8 cellular contexts compared by ENCODE assay signal in genomic region chr1:36306902-36307456, GRCh38. TPM values are rescaled to one million over a fixed set of nuclear protein-coding genes. Genes with fewer than 3 reads are reported as not detected.
DNase-seq lines count a peak whose midpoint lies in the region; ATAC-seq and TF ChIP-seq lines count a peak whose summit lies in the region.

No MANE protein-coding gene starts in this region.

- DNase-seq in DMS114 treated with DMSO at 0.1 percent for 48 hours (lab: John Stamatoyannopoulos, UW; ENCODE audit: unreplicated experiment) (peak; percentile 93), PC-9 (peak; percentile 79 to 95), fibroblast of peridontal ligament (ENCODE audit: extremely low read depth) (peak; percentile 81)
- peak; percentile 94 for DNase-seq in activated T-helper 1 cell treated with anti-CD3 and anti-CD28 coated beads, Interleukin-12 subunit alpha, Interleukin-12 subunit beta, Interleukin-2, Interleukin-4 antibody, amounts not matched to agents 30 ng/mL and 10 ng/mL and 1 ng/mL, durations not matched to agents 14 hours and 24 hours and 36 hours (ENCODE audit: low spot score)
- peak; percentile 94 for DNase-seq in natural killer cell treated with Interleukin-12 subunit alpha and Interleukin-12 subunit beta and Interleukin-15 and Interleukin-18, amount 100 ng/mL, for 72 hours (ENCODE audit: low spot score)
- DNase-seq in stimulated activated naive CD4-positive, alpha-beta T cell treated with Interleukin-2 at 50 U/mL for 16 hours (lab: John Stamatoyannopoulos, UW): peak; percentile 87

- peaks cover 11% of the 10 kb centered on the region for H3K4me1 ChIP-seq in PC-9 (replicated peaks; ENCODE audit: insufficient read depth)

- H3K4me1 Mint-ChIP-seq in IgD-negative memory B cell: peaks cover 15 to 20% (median 16%) of the 10 kb centered on the region in 3 donors
- peaks cover 39% of the 10 kb centered on the region for H3K4me1 Mint-ChIP-seq in activated T-helper 1 cell treated with anti-CD3 and anti-CD28 coated beads, Interleukin-12 subunit alpha, Interleukin-12 subunit beta, Interleukin-2, Interleukin-4 antibody, amounts not matched to agents 30 ng/mL and 10 ng/mL and 1 ng/mL, durations not matched to agents 14 hours and 24 hours and 36 hours (ENCODE audit: low read depth)
- H3K4me1 Mint-ChIP-seq in natural killer cell treated with Interleukin-12 subunit alpha and Interleukin-12 subunit beta and Interleukin-15 and Interleukin-18, amount 100 ng/mL, for 72 hours (ENCODE audit: low read depth in 2 of 2): peaks cover 5 to 14% of the 10 kb centered on the region in 2 donors

- H3K27ac ChIP-seq in PC-9: peak overlapping the region; percentile 57

- CTCF ChIA-PET in PC-9 (lab: Charles Lee): interaction anchor here (0.8 to 1.3 kb wide), 2 partner anchors 36 to 80 kb away, joined by 3 to 6 read pairs; no protein-coding TSS in a partner anchor

- H3K27ac Mint-ChIP-seq in IgD-negative memory B cell: peak overlapping the region in 2 of 3 donors; percentile 30 to 89
- peak overlapping the region; percentile 89 for H3K27ac Mint-ChIP-seq in activated T-helper 1 cell treated with anti-CD3 and anti-CD28 coated beads, Interleukin-12 subunit alpha, Interleukin-12 subunit beta, Interleukin-2, Interleukin-4 antibody, amounts not matched to agents 30 ng/mL and 10 ng/mL and 1 ng/mL, durations not matched to agents 14 hours and 24 hours and 36 hours
- peak overlapping the region; percentile 63 to 88 for H3K27ac Mint-ChIP-seq in natural killer cell treated with Interleukin-12 subunit alpha and Interleukin-12 subunit beta and Interleukin-15 and Interleukin-18, amount 100 ng/mL, for 72 hours

- no peaks in the 10 kb centered on the region for H3K9me3 ChIP-seq in PC-9 (ENCODE audit: insufficient read depth, low read depth)

- H3K9me2 ChIP-seq in PC-9 (ENCODE audit: insufficient read depth): no peaks in the 10 kb centered on the region

- BruUV-seq in PC-9 (replicated peaks; lab: Mats Ljungman, UMichigan): no TSS peak

- no peaks in the 10 kb centered on the region for H3K9me3 Mint-ChIP-seq in IgD-negative memory B cell
- H3K9me3 Mint-ChIP-seq in activated T-helper 1 cell treated with anti-CD3 and anti-CD28 coated beads, Interleukin-12 subunit alpha, Interleukin-12 subunit beta, Interleukin-2, Interleukin-4 antibody, amounts not matched to agents 30 ng/mL and 10 ng/mL and 1 ng/mL, durations not matched to agents 14 hours and 24 hours and 36 hours: no peaks in the 10 kb centered on the region
- no peaks in the 10 kb centered on the region for H3K9me3 Mint-ChIP-seq in natural killer cell treated with Interleukin-12 subunit alpha and Interleukin-12 subunit beta and Interleukin-15 and Interleukin-18, amount 100 ng/mL, for 72 hours

- H3K4me2 ChIP-seq in PC-9: peak overlapping the region; percentile 78

- H3K4me3 ChIP-seq in PC-9: peak overlapping the region; percentile 68

- peaks cover 12% of the 10 kb centered on the region for H3K36me3 ChIP-seq in PC-9 (ENCODE audit: low read depth)

- peaks cover 8% of the 10 kb centered on the region; the same call in 1 of the 2 replicates for H3K79me2 ChIP-seq in PC-9 (ENCODE audit: low read depth)

- peak overlapping the region; percentile 57; the same call in 1 of the 2 replicates for H2AFZ ChIP-seq in PC-9

- intact Hi-C loops in PC-9 (cut with micrococcal nuclease; ENCODE audit: unreplicated experiment): loop anchor here (10.0 kb wide), 1 partner anchor 78 kb away; the partner anchor contains the start of gene STK40
- intact Hi-C loops in activated T-helper 1 cell treated with anti-CD3 and anti-CD28 coated beads, Interleukin-12 subunit alpha, Interleukin-12 subunit beta, Interleukin-2, Interleukin-4 antibody, amounts not matched to agents 30 ng/mL and 10 ng/mL and 1 ng/mL, durations not matched to agents 14 hours and 24 hours and 36 hours (cut with micrococcal nuclease): loop anchor here (1.0 kb wide), 7 partner anchors 16 to 158 kb away; partner anchors contain the start of genes EVA1B, LSM10, THRAP3 and TRAPPC3

- POLR2A ChIA-PET in PC-9 (lab: Charles Lee; ENCODE audit: unreplicated experiment): interaction anchor here (0.6 to 1.5 kb wide), 5 partner anchors 80 to 1016 kb away, joined by 3 to 11 read pairs (median 4); no protein-coding TSS in a partner anchor

- H3K27me3 ChIP-seq in PC-9 (ENCODE audit: insufficient read depth, low read depth): no peaks in the 10 kb centered on the region

- H3K36me3 Mint-ChIP-seq in IgD-negative memory B cell: peaks cover 2% of the 10 kb centered on the region
- peaks cover 27% of the 10 kb centered on the region for H3K36me3 Mint-ChIP-seq in activated T-helper 1 cell treated with anti-CD3 and anti-CD28 coated beads, Interleukin-12 subunit alpha, Interleukin-12 subunit beta, Interleukin-2, Interleukin-4 antibody, amounts not matched to agents 30 ng/mL and 10 ng/mL and 1 ng/mL, durations not matched to agents 14 hours and 24 hours and 36 hours (ENCODE audit: low read depth)
- peaks cover 15% of the 10 kb centered on the region for H3K36me3 Mint-ChIP-seq in natural killer cell treated with Interleukin-12 subunit alpha and Interleukin-12 subunit beta and Interleukin-15 and Interleukin-18, amount 100 ng/mL, for 72 hours

- TF ChIP-seq CTCF in PC-9 (conservative IDR thresholded peaks at IDR 0.05): no peak

- peak; percentile 95 for ATAC-seq in GM21528 (IDR thresholded peaks at IDR 0.05; ENCODE audit: low FRiP score, unreplicated experiment)
- peak; percentile 100 for ATAC-seq in natural killer cell treated with Interleukin-12 subunit alpha and Interleukin-12 subunit beta and Interleukin-15 and Interleukin-18, amount 100 ng/mL, for 72 hours

- peak overlapping the region; percentile 77 to 98 (median 92) for H3K4me3 Mint-ChIP-seq in IgD-negative memory B cell
- H3K4me3 Mint-ChIP-seq in activated T-helper 1 cell treated with anti-CD3 and anti-CD28 coated beads, Interleukin-12 subunit alpha, Interleukin-12 subunit beta, Interleukin-2, Interleukin-4 antibody, amounts not matched to agents 30 ng/mL and 10 ng/mL and 1 ng/mL, durations not matched to agents 14 hours and 24 hours and 36 hours: peak overlapping the region; percentile 97
- H3K4me3 Mint-ChIP-seq in natural killer cell treated with Interleukin-12 subunit alpha and Interleukin-12 subunit beta and Interleukin-15 and Interleukin-18, amount 100 ng/mL, for 72 hours: peak overlapping the region; percentile 90

- H4K20me1 ChIP-seq in PC-9 (ENCODE audit: insufficient read depth): no peaks in the 10 kb centered on the region

- H3F3A ChIP-seq in PC-9 (ENCODE audit: insufficient read depth, low read depth): peaks cover 30% of the 10 kb centered on the region; the same call in 1 of the 2 replicates

- no peaks in the 10 kb centered on the region for H3K27me3 Mint-ChIP-seq in IgD-negative memory B cell
- no peaks in the 10 kb centered on the region for H3K27me3 Mint-ChIP-seq in activated T-helper 1 cell treated with anti-CD3 and anti-CD28 coated beads, Interleukin-12 subunit alpha, Interleukin-12 subunit beta, Interleukin-2, Interleukin-4 antibody, amounts not matched to agents 30 ng/mL and 10 ng/mL and 1 ng/mL, durations not matched to agents 14 hours and 24 hours and 36 hours (ENCODE audit: insufficient read depth)
- H3K27me3 Mint-ChIP-seq in natural killer cell treated with Interleukin-12 subunit alpha and Interleukin-12 subunit beta and Interleukin-15 and Interleukin-18, amount 100 ng/mL, for 72 hours: no peaks in the 10 kb centered on the region

RNA-seq across cellular contexts. Expression of gene SH3D21, which starts 0.8 kb away (rescaled TPM):
- polyA plus RNA-seq in IgD-negative memory B cell: 0.46 TPM
- total RNA-seq in PC-9 (2021): 18.3 and 25.9 TPM in 2 replicates
- 7.5 and 8.3 TPM in 2 replicates for total RNA-seq in activated T-helper 1 cell treated with anti-CD3 and anti-CD28 coated beads, Interleukin-12 subunit alpha, Interleukin-12 subunit beta, Interleukin-2, Interleukin-4 antibody, amounts not matched to agents 30 ng/mL and 10 ng/mL and 1 ng/mL, durations not matched to agents 14 hours and 24 hours and 36 hours
- 10 to 100 TPM; 12.6 to 18.6 TPM for total RNA-seq in natural killer cell treated with Interleukin-12 subunit alpha and Interleukin-12 subunit beta and Interleukin-15 and Interleukin-18, amount 100 ng/mL, for 72 hours

RNA-seq across cellular contexts. Expression of gene EVA1B, which starts 16.5 kb away (rescaled TPM):
- not detected for polyA plus RNA-seq in IgD-negative memory B cell
- total RNA-seq in PC-9 (2021): 12.4 and 20.5 TPM in 2 replicates
- 10.6 and 10.9 TPM in 2 replicates for total RNA-seq in activated T-helper 1 cell treated with anti-CD3 and anti-CD28 coated beads, Interleukin-12 subunit alpha, Interleukin-12 subunit beta, Interleukin-2, Interleukin-4 antibody, amounts not matched to agents 30 ng/mL and 10 ng/mL and 1 ng/mL, durations not matched to agents 14 hours and 24 hours and 36 hours
- total RNA-seq in natural killer cell treated with Interleukin-12 subunit alpha and Interleukin-12 subunit beta and Interleukin-15 and Interleukin-18, amount 100 ng/mL, for 72 hours: 1 to 10 TPM; 5.8 to 6.3 TPM

Comparison
In these comparisons a context has a peak if more than half of its experiments do, and no peak if none do; other contexts are left out.
1. Peak in every context shown above with its lines: DNase-seq, ATAC-seq, H3K4me3 ChIP-seq and H3K27ac ChIP-seq.